8 cellular contexts compared by ENCODE assay signal in the genomic region with DNA sequence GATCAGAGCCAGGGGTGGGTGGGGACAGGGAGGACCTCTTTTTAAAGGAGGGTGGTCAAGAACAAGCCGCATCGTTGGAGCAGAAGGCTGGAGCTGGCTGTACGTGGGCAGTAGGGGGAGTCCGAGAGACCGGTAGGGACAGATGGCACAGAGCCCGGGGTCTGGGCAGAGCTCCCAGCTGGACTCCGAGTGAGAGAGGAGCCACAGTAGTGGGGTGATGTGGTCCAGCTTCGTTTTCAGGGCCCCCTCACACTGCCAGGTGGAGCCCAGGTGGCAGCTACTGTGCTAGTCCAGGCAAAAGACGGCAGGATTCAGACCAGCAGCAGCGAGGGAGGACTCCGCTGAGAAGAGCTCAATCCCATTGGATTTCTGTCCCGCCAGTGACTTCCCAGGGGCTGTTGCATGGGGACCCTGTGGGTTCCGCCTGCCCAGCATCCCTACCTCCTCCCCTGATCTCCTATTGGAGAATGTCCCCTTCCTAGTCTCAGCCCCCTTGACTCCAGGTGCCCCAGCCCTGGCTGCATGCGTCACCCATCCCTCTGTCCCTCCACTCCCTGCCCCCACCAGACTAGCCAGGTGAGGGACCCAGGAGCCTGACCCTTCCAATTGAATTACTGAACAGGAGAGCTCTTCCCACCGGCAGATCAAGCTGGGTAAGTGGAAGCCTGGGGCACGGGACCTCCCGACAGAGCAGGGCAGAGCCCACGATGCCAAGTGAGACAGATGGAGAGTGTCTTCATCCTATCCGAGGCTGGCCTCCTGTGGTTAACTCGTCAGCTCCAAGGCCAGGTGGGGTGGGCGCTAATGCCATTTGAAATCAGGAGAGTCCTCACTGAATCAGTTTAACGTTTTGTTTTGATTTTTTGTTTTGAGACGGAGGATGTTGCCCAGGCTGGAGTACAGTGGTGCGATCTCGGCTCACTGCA. TPM values are rescaled to one million over a fixed set of nuclear protein-coding genes. Genes with fewer than 3 reads are reported as not detected.
DNase-seq lines count a peak whose midpoint lies in the region; ATAC-seq, FAIRE-seq and TF ChIP-seq lines count a peak whose summit lies in the region.

No MANE protein-coding gene starts in this region.

- peak overlapping the region; percentile 82 to 95 (median 93) for H3K4me3 Mint-ChIP-seq in naive thymus-derived CD8-positive, alpha-beta T cell

- no peaks in the 10 kb centered on the region for H3K27me3 Mint-ChIP-seq in naive thymus-derived CD8-positive, alpha-beta T cell

- H3K36me3 ChIP-seq in A673 (ENCODE audit: insufficient read depth, low read length, poor library complexity, severe bottlenecking) = no peaks in the 10 kb centered on the region

- ATAC-seq in naive thymus-derived CD8-positive, alpha-beta T cell = no peak
- no peak for ATAC-seq in HG03135 (IDR thresholded peaks at IDR 0.05; ENCODE audit: unreplicated experiment)

- intact Hi-C loops in A673 (cut with micrococcal nuclease; ENCODE audit: unreplicated experiment) = no loop called here

- peaks cover 0 to 19% (median 5%) of the 10 kb centered on the region in 3 donors for H3K36me3 Mint-ChIP-seq in naive thymus-derived CD8-positive, alpha-beta T cell

- H3K27me3 ChIP-seq in A673 (replicated peaks; ENCODE audit: insufficient read depth, low read depth, low read length, poor library complexity) = no peaks in the 10 kb centered on the region

- no peaks in the 10 kb centered on the region for H3K9me3 Mint-ChIP-seq in naive thymus-derived CD8-positive, alpha-beta T cell

- no peak overlapping the region for H3K4me3 ChIP-seq in A673 (ENCODE audit: low read depth, low read length, poor library complexity, severe bottlenecking)

- BruUV-seq in A673 (replicated peaks; lab: Mats Ljungman, UMichigan) = no TSS peak

- TF ChIP-seq CTCF in A673 (conservative IDR thresholded peaks at IDR 0.05; ENCODE audit: low read depth, low read length) (peak; percentile 40; the same call in 1 of the 2 replicates), GM12873 (IDR thresholded peaks at IDR 0.05; ENCODE audit: insufficient read depth, low read depth, low read length, missing control alignments) (peak; percentile 56)

- H3K4me1 Mint-ChIP-seq in naive thymus-derived CD8-positive, alpha-beta T cell = peaks cover 8 to 43% (median 36%) of the 10 kb centered on the region in 4 donors

- CTCF ChIA-PET in A673 (lab: Charles Lee) = interaction anchor here (0.6 to 1.1 kb wide), 2 partner anchors 24 to 194 kb away, joined by 3 to 4 read pairs; no protein-coding TSS in a partner anchor

- H3K27ac Mint-ChIP-seq in naive thymus-derived CD8-positive, alpha-beta T cell = peak overlapping the region; percentile 86 to 99 (median 94)

- peaks cover 20% of the 10 kb centered on the region for H3K4me1 ChIP-seq in A673 (ENCODE audit: insufficient read depth, low read length, poor library complexity, severe bottlenecking)

- FAIRE-seq in RCC 7860 (lab: Jason Lieb, UNC) = no peak

- POLR2A ChIA-PET in A673 (lab: Charles Lee; ENCODE audit: low non-redundant PET) = no interaction called here
- POLR2A ChIA-PET in naive thymus-derived CD8-positive, alpha-beta T cell (lab: Charles Lee) = interaction anchor here (0.7 to 17.6 kb wide), 5 partner anchors 11 to 129 kb away, joined by 3 to 388 read pairs (median 48); a partner anchor contains a TSS

- no peak overlapping the region for H3K27ac ChIP-seq in A673 (ENCODE audit: low read depth, low read length, poor library complexity, severe bottlenecking)

- no peaks in the 10 kb centered on the region for H3K9me3 ChIP-seq in A673 (ENCODE audit: low read depth, low read length, poor library complexity, severe bottlenecking)

- DNase-seq in A673 (ENCODE audit: low spot score) (no peak), RCC 7860 (ENCODE audit: low spot score) (peak; percentile 22), dermis blood vessel endothelial cell (peak; percentile 75), GF-D8 (lab: John Stamatoyannopoulos, UW) (no peak), UCSD-AML1 (lab: John Stamatoyannopoulos, UW; ENCODE audit: unreplicated experiment) (no peak)
- no peak for DNase-seq in naive thymus-derived CD8-positive, alpha-beta T cell

RNA-seq across cellular contexts. Expression of a gene that starts 2.9 kb away (rescaled TPM):
- 43.0 and 45.7 TPM in 2 replicates for total RNA-seq in A673 (2021)
- 16.0 and 27.2 TPM in 2 replicates for total RNA-seq in dermis blood vessel endothelial cell
- 100 to 1,000 TPM; 324 to 353 TPM for total RNA-seq in naive thymus-derived CD8-positive, alpha-beta T cell
- polyA plus RNA-seq in naive thymus-derived CD8-positive, alpha-beta T cell = 100 to 1,000 TPM in 1 of 3 donors, 10 to 100 TPM in 2; 58.9 to 112 (median 96.6) TPM

RNA-seq across cellular contexts. Expression of a gene that starts 11.6 kb away (rescaled TPM):
- 136 and 140 TPM in 2 replicates for total RNA-seq in A673 (2021)
- total RNA-seq in dermis blood vessel endothelial cell = 70.6 and 88.2 TPM in 2 replicates
- total RNA-seq in naive thymus-derived CD8-positive, alpha-beta T cell = 10 to 100 TPM; 72.1 to 80.8 TPM
- 10 to 100 TPM; 66.8 to 73.3 (median 71.3) TPM for polyA plus RNA-seq in naive thymus-derived CD8-positive, alpha-beta T cell

RNA-seq across cellular contexts. Expression of a gene that starts 18.7 kb away (rescaled TPM):
- not detected in 2 replicates for total RNA-seq in A673 (2021)
- 4.7 and 6.3 TPM in 2 replicates for total RNA-seq in dermis blood vessel endothelial cell
- total RNA-seq in naive thymus-derived CD8-positive, alpha-beta T cell = not detected
- not detected for polyA plus RNA-seq in naive thymus-derived CD8-positive, alpha-beta T cell

RNA-seq across cellular contexts. Expression of a gene that starts 21.2 kb away (rescaled TPM):
- total RNA-seq in A673 (2021) (3.4 and 5.7 TPM in 2 replicates), dermis blood vessel endothelial cell (12.1 and 27.4 TPM in 2 replicates)
- total RNA-seq in naive thymus-derived CD8-positive, alpha-beta T cell = 10 to 100 TPM; 17.8 to 18.2 TPM
- under 1 TPM; 0.49 to 0.96 (median 0.73) TPM for polyA plus RNA-seq in naive thymus-derived CD8-positive, alpha-beta T cell

RNA-seq across cellular contexts. Expression of a gene that starts 37.2 kb away (rescaled TPM):
- total RNA-seq in A673 (2021) (0.64 and 0.87 TPM in 2 replicates), dermis blood vessel endothelial cell (1.1 and 2.4 TPM in 2 replicates)
- under 1 TPM; 0.16 to 0.23 TPM for total RNA-seq in naive thymus-derived CD8-positive, alpha-beta T cell
- not detected for polyA plus RNA-seq in naive thymus-derived CD8-positive, alpha-beta T cell

Comparison
In these comparisons a context has a peak if more than half of its experiments do, and no peak if none do; other contexts are left out.
1. DNase-seq: peak in RCC 7860 (single experiment) and dermis blood vessel endothelial cell (single experiment); none in A673 (single experiment), naive thymus-derived CD8-positive, alpha-beta T cell (0 of 10), GF-D8 (single experiment) and UCSD-AML1 (single experiment).